Comparison of ENCODE assay signal across 12 cellular contexts in genomic region chr2:177246000-177246399, GRCh38. TPM values are rescaled to one million over a fixed set of nuclear protein-coding genes. Genes with fewer than 3 reads are reported as not detected.
DNase-seq lines count a peak whose midpoint lies in the region; ATAC-seq, FAIRE-seq and TF ChIP-seq lines count a peak whose summit lies in the region.
"Had no signal": no experiment of that assay in that cellular context is flagged by ENCODE, and none has a peak within 500 bp of the region (broad histone marks: within the 10 kb centered on the region; RNA-seq: fewer than 3 reads in every experiment).

No MANE protein-coding gene starts in this region.

- no peak overlapping the region for H3K9ac ChIP-seq in astrocyte (ENCODE audit: low read length)
- H3K9ac ChIP-seq in mesendoderm (ENCODE audit: low read length): no peak overlapping the region

- H3K36me3 ChIP-seq in heart right ventricle (peaks cover 0 to 24% (median 0%) of the 10 kb centered on the region in 9 donors), astrocyte (ENCODE audit: insufficient read depth, low read length) (no peaks in the 10 kb centered on the region), mesendoderm (ENCODE audit: control insufficient read depth, insufficient read depth, low read length) (no peaks in the 10 kb centered on the region), urinary bladder (ENCODE audit: insufficient read depth) (no peaks in the 10 kb centered on the region)

- no peak overlapping the region for H4K8ac ChIP-seq in mesendoderm (ENCODE audit: low read depth, low read length)

- peaks cover 53% of the 10 kb centered on the region for H3K4me1 Mint-ChIP-seq in astrocyte (ENCODE audit: low read depth, unreplicated experiment)

- no peaks in the 10 kb centered on the region for H3K27me3 ChIP-seq in heart right ventricle
- no peaks in the 10 kb centered on the region for H3K27me3 ChIP-seq in astrocyte (ENCODE audit: insufficient read depth, low read length)
- no peaks in the 10 kb centered on the region for H3K27me3 ChIP-seq in mesendoderm (ENCODE audit: insufficient read depth, low read length, poor library complexity)

- peak overlapping the region; percentile 27 for H3K4me3 Mint-ChIP-seq in astrocyte (ENCODE audit: unreplicated experiment)
- H3K4me3 Mint-ChIP-seq: central memory CD8-positive, alpha-beta T cell had no signal

- H3K27me3 Mint-ChIP-seq in astrocyte (ENCODE audit: low read depth, unreplicated experiment): no peaks in the 10 kb centered on the region
- H3K27me3 Mint-ChIP-seq: central memory CD8-positive, alpha-beta T cell had no signal

- H3K4me2 ChIP-seq in astrocyte (ENCODE audit: low read length) (no peak overlapping the region), mesendoderm (ENCODE audit: low read length) (no peak overlapping the region)

- H3K36me3 Mint-ChIP-seq in astrocyte (ENCODE audit: low read depth, unreplicated experiment): peaks cover 6% of the 10 kb centered on the region

- H2BK5ac ChIP-seq in mesendoderm (ENCODE audit: low read length): no peak overlapping the region

- TF ChIP-seq CTCF in heart right ventricle (IDR thresholded peaks at IDR 0.05) (no peak), astrocyte (IDR thresholded peaks at IDR 0.05; ENCODE audit: insufficient read depth, low read depth, low read length) (no peak)

- H3K4me3 ChIP-seq in heart right ventricle: no peak overlapping the region
- H3K4me3 ChIP-seq in astrocyte (ENCODE audit: insufficient read depth, low read depth, low read length): no peak overlapping the region
- H3K4me3 ChIP-seq in mesendoderm (ENCODE audit: low read length): no peak overlapping the region
- no peak overlapping the region for H3K4me3 ChIP-seq in urinary bladder (ENCODE audit: low read depth, low read length)

- peaks cover 18% of the 10 kb centered on the region for H3K79me1 ChIP-seq in mesendoderm (ENCODE audit: low read length)

- no peak overlapping the region for H3K4ac ChIP-seq in mesendoderm (ENCODE audit: low read depth, low read length)

- H2AFZ ChIP-seq in astrocyte (ENCODE audit: low read depth, low read length): no peak overlapping the region

- H3K9me3 Mint-ChIP-seq in astrocyte (ENCODE audit: unreplicated experiment): no peaks in the 10 kb centered on the region
- H3K9me3 Mint-ChIP-seq: central memory CD8-positive, alpha-beta T cell had no signal

- H2BK120ac ChIP-seq in mesendoderm (ENCODE audit: low read depth, low read length): no peak overlapping the region

- H4K20me1 ChIP-seq in astrocyte (ENCODE audit: insufficient read depth, low read length): peaks cover 78% of the 10 kb centered on the region

- H2AK5ac ChIP-seq in mesendoderm (ENCODE audit: low read length): no peak overlapping the region

- H3K4me1 ChIP-seq in heart right ventricle (peaks cover 19 to 100% (median 99%) of the 10 kb centered on the region in 9 donors), astrocyte (ENCODE audit: insufficient read depth, low read length) (peaks cover 45% of the 10 kb centered on the region), mesendoderm (ENCODE audit: control insufficient read depth, low read depth, low read length) (peaks cover 14% of the 10 kb centered on the region), urinary bladder (ENCODE audit: insufficient read depth) (peaks cover 3% of the 10 kb centered on the region)

- no peak for DNase-seq in heart right ventricle
- DNase-seq in left ventricle myocardium superior: no peak
- DNase-seq in astrocyte (ENCODE audit: low read depth): no peak
- DNase-seq in mesendoderm: no peak
- DNase-seq: NCI-H1417 had no signal

- intact Hi-C loops in heart right ventricle (cut with DNase I) (no loop called here), left ventricle myocardium superior (cut with micrococcal nuclease) (no loop called here)

- peaks cover 99% of the 10 kb centered on the region for H3K79me2 ChIP-seq in astrocyte (ENCODE audit: insufficient read depth, low read length)
- H3K79me2 ChIP-seq in mesendoderm (ENCODE audit: control insufficient read depth, insufficient read depth, low read length): peaks cover 60% of the 10 kb centered on the region

- no peak overlapping the region for H3K23ac ChIP-seq in mesendoderm (ENCODE audit: low read length)

- H3K27ac Mint-ChIP-seq in astrocyte (ENCODE audit: unreplicated experiment): peak overlapping the region; percentile 96

- WGBS in heart right ventricle, 2 donors: 15 to 22% methylated on average over 3 of the region's 3 CpGs
- WGBS in mesendoderm (ENCODE audit: extremely low coverage, insufficient coverage, low lambda C conversion rate): no CpG with 5 or more reads among the region's 3 CpGs
- WGBS in urinary bladder: 23% methylated on average over 3 of the region's 3 CpGs

- ATAC-seq in heart right ventricle (peak in 1 of 8 donors; percentile 6), left ventricle myocardium superior (no peak), GM18520 (IDR thresholded peaks at IDR 0.05; ENCODE audit: unreplicated experiment) (no peak), HG03520 (IDR thresholded peaks at IDR 0.05; ENCODE audit: unreplicated experiment) (no peak), GM19023 (IDR thresholded peaks at IDR 0.05; ENCODE audit: unreplicated experiment) (no peak)

- H3K9me3 ChIP-seq in heart right ventricle (no peaks in the 10 kb centered on the region), astrocyte (ENCODE audit: insufficient read depth, low read depth, low read length) (no peaks in the 10 kb centered on the region)

- H4K5ac ChIP-seq in mesendoderm (ENCODE audit: low read length): no peak overlapping the region

- H2BK15ac ChIP-seq in mesendoderm (replicated peaks; ENCODE audit: low read depth): no peak overlapping the region

- no peak overlapping the region for H3K18ac ChIP-seq in mesendoderm (ENCODE audit: low read length)

- no peak overlapping the region for H3K56ac ChIP-seq in mesendoderm (ENCODE audit: low read length)

- no peak for FAIRE-seq in astrocyte (lab: Jason Lieb, UNC)
- FAIRE-seq: GM12891 had no signal

- H3K27ac ChIP-seq in heart right ventricle (peak overlapping the region in 8 of 10 donors; percentile 18 to 90 (median 58)), astrocyte (ENCODE audit: low read depth, low read length) (peak overlapping the region; percentile 52), mesendoderm (ENCODE audit: low read depth, low read length) (peak overlapping the region; percentile 17), urinary bladder (ENCODE audit: low read depth) (peak overlapping the region; percentile 2)
- H3K27ac ChIP-seq: C4-2B had no signal

RNA-seq across cellular contexts. Expression of gene NFE2L2, which starts 18.5 kb away (rescaled TPM):
- total RNA-seq in heart right ventricle (10 to 100 TPM; 39.0 to 67.9 (median 57.6) TPM), left ventricle myocardium superior (50.6 TPM), astrocyte (81.0 and 83.3 TPM in 2 replicates), urinary bladder (108 TPM)
- polyA plus RNA-seq in heart right ventricle (10 to 100 TPM; 26.4 to 28.8 TPM), urinary bladder (149 TPM)
- polyA plus RNA-seq in mesendoderm (2013, experiment 1 of 2): 33.0 TPM
- 35.1 TPM for polyA plus RNA-seq in mesendoderm (2013, experiment 2 of 2)

RNA-seq across cellular contexts. Expression of gene HNRNPA3, which starts 33.4 kb away (rescaled TPM):
- total RNA-seq in heart right ventricle (10 to 100 TPM; 63.7 to 93.8 (median 77.6) TPM), left ventricle myocardium superior (70.4 TPM), astrocyte (147 and 184 TPM in 2 replicates), urinary bladder (129 TPM)
- polyA plus RNA-seq in heart right ventricle (10 to 100 TPM; 78.3 to 93.7 TPM), urinary bladder (160 TPM)
- polyA plus RNA-seq in mesendoderm (2013, experiment 1 of 2): 641 TPM
- 604 TPM for polyA plus RNA-seq in mesendoderm (2013, experiment 2 of 2)

Comparison
In these comparisons a context has a peak if more than half of its experiments do, and no peak if none do; other contexts are left out.
1. H3K27ac ChIP-seq: peak in every context shown above with its lines; median percentile 58 in heart right ventricle; 52 in astrocyte; 17 in mesendoderm; 2 in urinary bladder.